In genomic region chr2:73069855-73070650, GRCh38 we compare ENCODE assay signal across 8 cellular contexts. TPM values are rescaled to one million over a fixed set of nuclear protein-coding genes. Genes with fewer than 3 reads are reported as not detected.
A peak's percentile ranks its signal among the peaks of the same experiment; 100 is the strongest.
DNase-seq lines count a peak whose midpoint lies in the region; ATAC-seq and TF ChIP-seq lines count a peak whose summit lies in the region.

No MANE protein-coding gene starts in this region.

- peak in 1 of 10 experiments; percentile 6 for DNase-seq in CD4-positive, alpha-beta T cell
- DNase-seq in KBM-7 (peak; percentile 32), body of pancreas (no peak), mesendoderm (no peak)

- peak overlapping the region; percentile 99 for H3K56ac ChIP-seq in mesendoderm (ENCODE audit: low read length)

- H2BK5ac ChIP-seq in mesendoderm (ENCODE audit: low read length) = no peak overlapping the region

- H3K36me3 Mint-ChIP-seq in CD4-positive, alpha-beta T cell (ENCODE audit: low read depth) = peaks cover 4% of the 10 kb centered on the region

- WGBS in body of pancreas, 2 donors = 18 to 24% methylated on average over 28 to 30 of the region's 30 CpGs
- no CpG with 5 or more reads among the region's 30 CpGs for WGBS in mesendoderm (ENCODE audit: extremely low coverage, insufficient coverage, low lambda C conversion rate)

- H3K27me3 Mint-ChIP-seq in CD4-positive, alpha-beta T cell = no peaks in the 10 kb centered on the region

- ATAC-seq in CD4-positive, alpha-beta T cell (ENCODE audit: poor library complexity) = no peak
- ATAC-seq in body of pancreas (no peak), HG02678 (IDR thresholded peaks at IDR 0.05; ENCODE audit: unreplicated experiment) (no peak), HG02870 (IDR thresholded peaks at IDR 0.05; ENCODE audit: unreplicated experiment) (no peak), HG03280 (IDR thresholded peaks at IDR 0.05; ENCODE audit: unreplicated experiment) (no peak), GM21515 (IDR thresholded peaks at IDR 0.05; ENCODE audit: unreplicated experiment) (no peak)

- peaks cover 21% of the 10 kb centered on the region for H3K79me1 ChIP-seq in mesendoderm (ENCODE audit: low read length)

- H2BK15ac ChIP-seq in mesendoderm (replicated peaks; ENCODE audit: low read depth) = no peak overlapping the region

- H3K36me3 ChIP-seq in body of pancreas (replicated peaks in 1 of 2; ENCODE audit: insufficient read depth in 1 of 2, low read depth in 2 of 2) (no peaks in the 10 kb centered on the region), mesendoderm (ENCODE audit: control insufficient read depth, insufficient read depth, low read length) (no peaks in the 10 kb centered on the region)

- H2AK5ac ChIP-seq in mesendoderm (ENCODE audit: low read length) = peak overlapping the region; percentile 50

- H3K4ac ChIP-seq in mesendoderm (ENCODE audit: low read depth, low read length) = peak overlapping the region; percentile 17

- no peaks in the 10 kb centered on the region for H3K9me3 ChIP-seq in CD4-positive, alpha-beta T cell (ENCODE audit: control insufficient read depth, low read length)
- H3K9me3 ChIP-seq in body of pancreas = no peaks in the 10 kb centered on the region

- H3K4me2 ChIP-seq in mesendoderm (ENCODE audit: low read length) = peak overlapping the region; percentile 87

- POLR2A ChIA-PET in CD4-positive, alpha-beta T cell (lab: Charles Lee) = interaction anchor here (1.3 to 2.0 kb wide), 3 partner anchors 42 to 164 kb away, joined by 6 to 16 read pairs (median 9); partner anchors contain the start of genes CCT7 and RAB11FIP5

- no peak for TF ChIP-seq POLR2A in body of pancreas (IDR thresholded peaks at IDR 0.05)

- intact Hi-C loops in CD4-positive, alpha-beta T cell (cut with DNase I, micrococcal nuclease) = loop anchor here (2.0 to 10.0 kb wide), 10 partner anchors 42 to 667 kb away; partner anchors contain the start of genes ALMS1 (in 2 of the 2), CCT7 (in 2 of the 2), PRADC1 (in 2 of the 2) and EXOC6B (in 1 of the 2)
- intact Hi-C loops in body of pancreas (cut with DNase I) = no loop called here

- in situ Hi-C loops in KBM-7 (cut with MboI; ENCODE audit: low pct_unique_long_range_greater_than_20kb, low sequenced_read_pairs) = no loop called here

- H4K8ac ChIP-seq in mesendoderm (ENCODE audit: low read depth, low read length) = no peak overlapping the region

- no peaks in the 10 kb centered on the region for H3K27me3 ChIP-seq in CD4-positive, alpha-beta T cell (ENCODE audit: control insufficient read depth, insufficient read depth, low read length)
- H3K27me3 ChIP-seq in body of pancreas (no peaks in the 10 kb centered on the region), mesendoderm (ENCODE audit: insufficient read depth, low read length, poor library complexity) (no peaks in the 10 kb centered on the region)

- H3K4me1 Mint-ChIP-seq in CD4-positive, alpha-beta T cell (ENCODE audit: low read depth) = peaks cover 31% of the 10 kb centered on the region

- no peaks in the 10 kb centered on the region for H3K9me3 Mint-ChIP-seq in CD4-positive, alpha-beta T cell

- H3K79me2 ChIP-seq in mesendoderm (ENCODE audit: control insufficient read depth, insufficient read depth, low read length) = peaks cover 28% of the 10 kb centered on the region

- CTCF ChIA-PET in CD4-positive, alpha-beta T cell (lab: Charles Lee) = interaction anchor here (4.8 kb wide), 1 partner anchor 107 kb away, joined by 23 read pairs; no protein-coding TSS in a partner anchor

- H3K27ac Mint-ChIP-seq in CD4-positive, alpha-beta T cell = peak overlapping the region; percentile 48

- peak overlapping the region; percentile 80 for H3K23ac ChIP-seq in mesendoderm (ENCODE audit: low read length)

- TF ChIP-seq CTCF in CD4-positive, alpha-beta T cell (IDR thresholded peaks at IDR 0.05) = no peak
- TF ChIP-seq CTCF in body of pancreas (IDR thresholded peaks at IDR 0.05) = no peak

- H4K5ac ChIP-seq in mesendoderm (ENCODE audit: low read length) = no peak overlapping the region

- H3K18ac ChIP-seq in mesendoderm (ENCODE audit: low read length) = peak overlapping the region; percentile 96

- H3K4me1 ChIP-seq in body of pancreas (peaks cover 18% of the 10 kb centered on the region), mesendoderm (ENCODE audit: control insufficient read depth, low read depth, low read length) (peaks cover 9% of the 10 kb centered on the region)

- H3K4me3 Mint-ChIP-seq in CD4-positive, alpha-beta T cell = peak overlapping the region; percentile 92

- no peak overlapping the region for H2BK120ac ChIP-seq in mesendoderm (ENCODE audit: low read depth, low read length)

- H3K4me3 ChIP-seq in body of pancreas (peak overlapping the region; percentile 70 to 85), mesendoderm (ENCODE audit: low read length) (peak overlapping the region; percentile 87)

- H3K27ac ChIP-seq in CD4-positive, alpha-beta T cell (ENCODE audit: low read depth, low read length) = no peak overlapping the region
- H3K27ac ChIP-seq in body of pancreas = peak overlapping the region in 3 of 4 donors; percentile 87 to 96 (median 90)
- peak overlapping the region; percentile 87 for H3K27ac ChIP-seq in mesendoderm (ENCODE audit: low read depth, low read length)

- peak overlapping the region; percentile 96 for H3K9ac ChIP-seq in mesendoderm (ENCODE audit: low read length)

RNA-seq across cellular contexts. Expression of gene SFXN5, which starts 1.5 kb away (rescaled TPM):
- total RNA-seq in CD4-positive, alpha-beta T cell = 1 to 10 TPM; 5.1 to 5.4 TPM
- total RNA-seq in body of pancreas = 1 to 10 TPM; 4.3 to 5.4 TPM
- 20.2 TPM for polyA plus RNA-seq in mesendoderm (2013, experiment 1 of 2)
- 18.2 TPM for polyA plus RNA-seq in mesendoderm (2013, experiment 2 of 2)

RNA-seq across cellular contexts. Expression of gene RAB11FIP5, which starts 42.7 kb away (rescaled TPM):
- 10 to 100 TPM; 12.6 to 13.8 TPM for total RNA-seq in CD4-positive, alpha-beta T cell
- total RNA-seq in body of pancreas = 10 to 100 TPM; 19.2 to 39.6 TPM
- polyA plus RNA-seq in mesendoderm (2013, experiment 1 of 2) = 4.4 TPM
- polyA plus RNA-seq in mesendoderm (2013, experiment 2 of 2) = 4.5 TPM
